Comparison of ENCODE assay signal across 16 cellular contexts in genomic region chr15:60420322-60420721, GRCh38.
"Had no signal": no experiment of that assay in that cellular context is flagged by ENCODE, and none has a peak within 500 bp of the region (broad histone marks: within the 10 kb centered on the region; RNA-seq: fewer than 3 reads in every experiment).

No MANE protein-coding gene starts in this region.

- H3K9me3 Mint-ChIP-seq: activated naive CD4-positive, alpha-beta T cell treated with anti-CD3 and anti-CD28 coated beads for 36 hours; activated T-helper 17 cell treated with anti-CD3 and anti-CD28 coated beads, Interleukin-2, amount 50 U/mL, for 72 hours; endodermal cell; immature natural killer cell; memory B cell; neural crest cell; T-cell had no signal

- FAIRE-seq: pancreas had no signal

- ATAC-seq: activated CD4-positive, alpha-beta T cell treated with anti-CD3 and anti-CD28 coated beads for 36 hours; activated T-helper 17 cell treated with anti-CD3 and anti-CD28 coated beads, Interleukin-2, amount 50 U/mL, for 72 hours; pancreas; T-cell had no signal

- H3K27me3 Mint-ChIP-seq: activated CD4-positive, alpha-beta T cell treated with anti-CD3 and anti-CD28 coated beads for 36 hours; activated T-helper 17 cell treated with anti-CD3 and anti-CD28 coated beads, Interleukin-2, amount 50 U/mL, for 72 hours; memory B cell; T-cell had no signal

- H3K36me3 ChIP-seq: brain microvascular endothelial cell, tibial artery, uterus had no signal

- H3K4me3 Mint-ChIP-seq: activated CD4-positive, alpha-beta T cell treated with anti-CD3 and anti-CD28 coated beads for 36 hours; activated naive CD4-positive, alpha-beta T cell treated with anti-CD3 and anti-CD28 coated beads for 36 hours; activated T-helper 17 cell treated with anti-CD3 and anti-CD28 coated beads, Interleukin-2, amount 50 U/mL, for 72 hours; endodermal cell; immature natural killer cell; memory B cell; neural crest cell; T-cell had no signal

- H3K27ac ChIP-seq: pancreas, skin epidermis, tibial artery, uterus, WERI-Rb-1 had no signal

- H3K4me3 ChIP-seq: pancreas, skin epidermis, tibial artery, uterus had no signal

- H3K27ac Mint-ChIP-seq: activated CD4-positive, alpha-beta T cell treated with anti-CD3 and anti-CD28 coated beads for 36 hours; activated naive CD4-positive, alpha-beta T cell treated with anti-CD3 and anti-CD28 coated beads for 36 hours; activated T-helper 17 cell treated with anti-CD3 and anti-CD28 coated beads, Interleukin-2, amount 50 U/mL, for 72 hours; endodermal cell; memory B cell had no signal

- DNase-seq: activated CD4-positive, alpha-beta T cell treated with anti-CD3 and anti-CD28 coated beads for 36 hours; activated naive CD4-positive, alpha-beta T cell treated with anti-CD3 and anti-CD28 coated beads for 36 hours; brain microvascular endothelial cell; cerebellar nuclear complex; endodermal cell; immature natural killer cell; left cardiac atrium; pancreas; T-cell; tibial artery; uterus; WERI-Rb-1 had no signal

- H3K4me1 ChIP-seq: pancreas, uterus had no signal

- H3K27me3 ChIP-seq: brain microvascular endothelial cell, pancreas, tibial artery, uterus had no signal

- H3K9me3 ChIP-seq: pancreas, tibial artery, uterus had no signal
